9 cellular contexts compared by ENCODE assay signal in the genomic region with DNA sequence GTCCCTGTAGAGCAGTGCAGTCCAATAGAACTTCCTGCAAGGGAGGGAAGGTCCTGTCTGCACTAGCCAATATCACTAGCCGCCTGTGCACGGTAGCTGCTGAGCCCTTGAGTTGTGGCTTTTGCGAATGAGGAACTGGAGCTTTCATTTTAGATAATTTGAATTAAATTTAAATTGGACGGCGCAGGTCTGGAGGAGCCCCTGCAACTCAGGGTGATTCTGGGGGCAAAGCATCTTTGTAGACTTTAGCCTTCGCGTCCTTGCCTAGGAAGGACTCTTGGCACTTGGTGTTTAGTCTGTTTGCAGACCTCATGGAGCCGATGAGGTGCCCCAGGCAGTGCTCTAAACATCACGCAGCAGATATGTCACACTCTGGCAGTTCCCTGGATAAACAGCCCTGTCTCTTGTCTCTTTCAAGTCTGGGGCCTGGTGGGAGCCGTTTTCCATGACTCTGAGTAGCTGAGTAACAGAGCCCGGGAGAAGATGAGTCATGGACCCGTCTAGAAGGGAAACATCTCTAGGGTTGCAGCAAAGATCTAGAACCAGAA.
A peak's percentile ranks its signal among the peaks of the same experiment; 100 is the strongest.
DNase-seq lines count a peak whose midpoint lies in the region; ATAC-seq and TF ChIP-seq lines count a peak whose summit lies in the region.
"Had no signal": no experiment of that assay in that cellular context is flagged by ENCODE, and none has a peak within 500 bp of the region (broad histone marks: within the 10 kb centered on the region; RNA-seq: fewer than 3 reads in every experiment).

No MANE protein-coding gene starts in this region.

- no peaks in the 10 kb centered on the region for H3K27me3 ChIP-seq in RWPE2 (ENCODE audit: insufficient read depth, poor library complexity, severe bottlenecking)
- H3K27me3 ChIP-seq in body of pancreas: no peaks in the 10 kb centered on the region

- DNase-seq in AG08395 (ENCODE audit: low spot score) (peak; percentile 86), RWPE2 (ENCODE audit: low spot score) (no peak), foreskin melanocyte (peak; percentile 84), stromal cell of bone marrow (ENCODE audit: low read depth) (peak; percentile 49), body of pancreas (no peak), HuH-7.5 (ENCODE audit: low spot score) (no peak)

- H3K36me3 ChIP-seq in RWPE2 (ENCODE audit: low read depth): 0 out of 2 replicates have a peak, but pooled peaks cover 3% of the 10 kb centered on the region
- H3K36me3 ChIP-seq in body of pancreas (replicated peaks in 1 of 2; ENCODE audit: insufficient read depth in 1 of 2, low read depth in 2 of 2): no peaks in the 10 kb centered on the region

- peak; percentile 57 for ATAC-seq in GM18873 (IDR thresholded peaks at IDR 0.05; ENCODE audit: low FRiP score, unreplicated experiment)
- ATAC-seq in HG03066 (IDR thresholded peaks at IDR 0.05; ENCODE audit: low read depth, unreplicated experiment): peak; percentile 67
- ATAC-seq in RWPE2 (ENCODE audit: low read depth): peak; percentile 55; the same call in 1 of the 3 replicates
- ATAC-seq in body of pancreas: no peak

- H3K27ac ChIP-seq in RWPE2 (ENCODE audit: poor library complexity, severe bottlenecking) (no peak overlapping the region), body of pancreas (no peak overlapping the region)
- H3K27ac ChIP-seq: epithelial cell of prostate had no signal

- H3K9me3 ChIP-seq in RWPE2 (ENCODE audit: severe bottlenecking): no peaks in the 10 kb centered on the region
- no peaks in the 10 kb centered on the region for H3K9me3 ChIP-seq in body of pancreas

- no peaks in the 10 kb centered on the region for H3K4me1 ChIP-seq in RWPE2 (ENCODE audit: insufficient read depth, poor library complexity, severe bottlenecking)
- H3K4me1 ChIP-seq in body of pancreas: no peaks in the 10 kb centered on the region

- WGBS in body of pancreas, 2 donors: 75 to 94% methylated on average over 10 to 12 of the region's 12 CpGs

- H3K4me3 ChIP-seq in RWPE2 (ENCODE audit: severe bottlenecking): no peak overlapping the region
- no peak overlapping the region for H3K4me3 ChIP-seq in body of pancreas

- TF ChIP-seq POLR2A in body of pancreas (IDR thresholded peaks at IDR 0.05): no peak

- TF ChIP-seq CTCF in RWPE2 (IDR thresholded peaks at IDR 0.05; ENCODE audit: poor library complexity, severe bottlenecking) (no peak), body of pancreas (IDR thresholded peaks at IDR 0.05) (no peak)

- intact Hi-C loops in body of pancreas (cut with DNase I): no loop called here

Comparison
In these comparisons a context has a peak if more than half of its experiments do, and no peak if none do; other contexts are left out.
1. DNase-seq: peak in AG08395 (single experiment), foreskin melanocyte (single experiment) and stromal cell of bone marrow (single experiment); none in RWPE2 (single experiment), body of pancreas (0 of 4) and HuH-7.5 (single experiment).